In genomic region chr1:155189926-155190325, GRCh38 we compare ENCODE assay signal across 1 cellular context. TPM values are rescaled to one million over a fixed set of nuclear protein-coding genes. Genes with fewer than 3 reads are reported as not detected.
"Had no signal": no experiment of that assay in that cellular context is flagged by ENCODE, and none has a peak within 500 bp of the region (broad histone marks: within the 10 kb centered on the region; RNA-seq: fewer than 3 reads in every experiment).

No MANE protein-coding gene starts in this region.

RNA-seq across cellular contexts. Expression of gene TRIM46, which starts 16.3 kb away (rescaled TPM):
- total RNA-seq: Peyer's patch had no signal
